29 cellular contexts compared by ENCODE assay signal in genomic region chr14:27506272-27506671, GRCh38.
"Had no signal": no experiment of that assay in that cellular context is flagged by ENCODE, and none has a peak within 500 bp of the region (broad histone marks: within the 10 kb centered on the region; RNA-seq: fewer than 3 reads in every experiment).

No MANE protein-coding gene starts in this region.

- H3K27ac Mint-ChIP-seq: activated CD4-positive, alpha-beta memory T cell treated with anti-CD3 and anti-CD28 coated beads for 36 hours; activated CD4-positive, alpha-beta T cell treated with anti-CD3 and anti-CD28 coated beads, Interleukin-2, amount 10 ng/mL, durations not matched to agents 24 days and 14 days; activated naive CD4-positive, alpha-beta T cell treated with anti-CD3 and anti-CD28 coated beads for 36 hours; activated naive CD8-positive, alpha-beta T cell treated with anti-CD3 and anti-CD28 coated beads for 36 hours; activated T-helper 1 cell treated with anti-CD3 and anti-CD28 coated beads, Interleukin-12 subunit alpha, Interleukin-12 subunit beta, Interleukin-2, Interleukin-4 antibody, amounts not matched to agents 30 ng/mL and 10 ng/mL and 1 ng/mL, durations not matched to agents 14 hours and 24 hours and 36 hours; brain; effector memory CD8-positive, alpha-beta T cell; natural killer cell; neural progenitor cell; T-helper 2 cell treated with Interferon-gamma antibody and Interleukin-4, amounts not matched to agents 5 μg/mL and 100 μg/mL, for 36 hours had no signal

- H3K4me1 ChIP-seq: adrenal gland, heart right ventricle, left lung, lower lobe of right lung, neural progenitor cell, right atrium auricular region, suprapubic skin, tibial artery had no signal

- H3K4me3 Mint-ChIP-seq: activated CD4-positive, alpha-beta memory T cell treated with anti-CD3 and anti-CD28 coated beads for 36 hours; activated CD4-positive, alpha-beta T cell treated with anti-CD3 and anti-CD28 coated beads, Interleukin-2, amount 10 ng/mL, durations not matched to agents 24 days and 14 days; activated naive CD4-positive, alpha-beta T cell treated with anti-CD3 and anti-CD28 coated beads for 36 hours; activated naive CD8-positive, alpha-beta T cell treated with anti-CD3 and anti-CD28 coated beads for 36 hours; activated T-helper 1 cell treated with anti-CD3 and anti-CD28 coated beads, Interleukin-12 subunit alpha, Interleukin-12 subunit beta, Interleukin-2, Interleukin-4 antibody, amounts not matched to agents 30 ng/mL and 10 ng/mL and 1 ng/mL, durations not matched to agents 14 hours and 24 hours and 36 hours; brain; effector memory CD8-positive, alpha-beta T cell; natural killer cell; neural progenitor cell; T-helper 2 cell treated with Interferon-gamma antibody and Interleukin-4, amounts not matched to agents 5 μg/mL and 100 μg/mL, for 36 hours had no signal

- DNase-seq: activated CD4-positive, alpha-beta memory T cell treated with anti-CD3 and anti-CD28 coated beads for 36 hours; activated CD4-positive, alpha-beta T cell treated with anti-CD3 and anti-CD28 coated beads, Interleukin-2, amount 10 ng/mL, durations not matched to agents 24 days and 14 days; activated CD4-positive, CD25-positive, alpha-beta regulatory T cell treated with anti-CD3 and anti-CD28 coated beads, Interleukin-2, amount 50 U/mL, for 72 hours; activated CD8-positive, alpha-beta memory T cell treated with anti-CD3 and anti-CD28 coated beads, Interleukin-2, amount 50 U/mL, for 4 hours; activated effector memory CD4-positive, alpha-beta T cell treated with anti-CD3 and anti-CD28 coated beads, Interleukin-2, amount 50 U/mL, for 16 hours; activated naive CD4-positive, alpha-beta T cell treated with anti-CD3 and anti-CD28 coated beads for 36 hours; activated naive CD8-positive, alpha-beta T cell treated with anti-CD3 and anti-CD28 coated beads for 36 hours; activated T-cell treated with anti-CD3 and anti-CD28 coated beads, Interleukin-2, amount 50 U/mL, for 1 hour; adrenal gland; effector memory CD8-positive, alpha-beta T cell; foreskin fibroblast; heart right ventricle; kidney glomerular epithelial cell; lower lobe of right lung; mesenchymal stem cell; natural killer cell; stimulated activated naive CD4-positive, alpha-beta T cell; tibial artery had no signal

- H3K9ac ChIP-seq: neural progenitor cell had no signal

- H3K4me1 Mint-ChIP-seq: activated CD4-positive, alpha-beta T cell treated with anti-CD3 and anti-CD28 coated beads, Interleukin-2, amount 10 ng/mL, durations not matched to agents 24 days and 14 days; activated naive CD8-positive, alpha-beta T cell treated with anti-CD3 and anti-CD28 coated beads for 36 hours; brain; natural killer cell; neural progenitor cell had no signal

- H3K36me3 Mint-ChIP-seq: activated CD4-positive, alpha-beta memory T cell treated with anti-CD3 and anti-CD28 coated beads for 36 hours; activated naive CD8-positive, alpha-beta T cell treated with anti-CD3 and anti-CD28 coated beads for 36 hours; neural progenitor cell had no signal

- H3K4me3 ChIP-seq: adrenal gland, cardiac muscle cell, coronary artery, heart right ventricle, left lung, lower lobe of right lung, neural progenitor cell, right atrium auricular region, suprapubic skin, tibial artery had no signal

- H3K27me3 Mint-ChIP-seq: activated CD4-positive, alpha-beta memory T cell treated with anti-CD3 and anti-CD28 coated beads for 36 hours; activated CD4-positive, alpha-beta T cell treated with anti-CD3 and anti-CD28 coated beads, Interleukin-2, amount 10 ng/mL, durations not matched to agents 24 days and 14 days; activated naive CD8-positive, alpha-beta T cell treated with anti-CD3 and anti-CD28 coated beads for 36 hours; brain; effector memory CD8-positive, alpha-beta T cell had no signal

- ATAC-seq: effector memory CD8-positive, alpha-beta T cell; esophagus mucosa; heart right ventricle; left lung; natural killer cell had no signal

- H3K27me3 ChIP-seq: adrenal gland, cardiac muscle cell, heart right ventricle, left lung, neural progenitor cell, right atrium auricular region, suprapubic skin, tibial artery had no signal

- H3K27ac ChIP-seq: adrenal gland, cardiac muscle cell, coronary artery, heart right ventricle, left lung, lower lobe of right lung, neural progenitor cell, right atrium auricular region, suprapubic skin, tibial artery, VCaP had no signal

- H2AFZ ChIP-seq: neural progenitor cell had no signal

- H3K36me3 ChIP-seq: adrenal gland, cardiac muscle cell, heart right ventricle, left lung, lower lobe of right lung, neural progenitor cell, right atrium auricular region, suprapubic skin, tibial artery had no signal

- H3K4me2 ChIP-seq: neural progenitor cell had no signal
